In the genomic region with DNA sequence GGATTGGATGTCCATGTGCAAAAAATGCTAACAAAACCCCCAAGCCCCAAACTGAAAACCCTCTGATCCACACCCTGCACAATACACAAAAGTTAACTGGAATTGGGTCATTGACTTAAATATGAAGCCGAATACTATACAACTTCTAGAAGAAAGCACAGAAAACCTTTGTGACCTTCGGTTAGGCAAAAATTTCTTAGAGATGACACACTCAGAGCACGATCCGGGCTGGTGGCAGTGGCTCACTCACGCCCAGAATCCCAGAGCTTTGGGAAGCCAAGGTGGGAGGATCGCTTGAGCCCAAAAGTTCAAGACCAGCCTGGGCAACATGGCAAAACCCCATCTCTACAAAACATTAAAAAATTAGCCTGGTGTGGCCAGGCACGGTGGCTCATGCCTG, we compare ENCODE assay signal across 19 cellular contexts. TPM values are rescaled to one million over a fixed set of nuclear protein-coding genes. Genes with fewer than 3 reads are reported as not detected.
A peak's percentile ranks its signal among the peaks of the same experiment; 100 is the strongest.
DNase-seq lines count a peak whose midpoint lies in the region; ATAC-seq and TF ChIP-seq lines count a peak whose summit lies in the region.
"Had no signal": no experiment of that assay in that cellular context is flagged by ENCODE, and none has a peak within 500 bp of the region (broad histone marks: within the 10 kb centered on the region; RNA-seq: fewer than 3 reads in every experiment).

No MANE protein-coding gene starts in this region.

- POLR2A ChIA-PET in IMR-90 (lab: Charles Lee; ENCODE audit: unreplicated experiment), result no interaction called here

- no peaks in the 10 kb centered on the region for H3K9me3 ChIP-seq in IMR-90 (ENCODE audit: control insufficient read depth, insufficient read depth, low read length)
- no peaks in the 10 kb centered on the region for H3K9me3 ChIP-seq in osteoblast (ENCODE audit: low read depth, low read length)
- H3K9me3 ChIP-seq: BE2C, Peyer's patch had no signal

- H3K27ac Mint-ChIP-seq in brain, result no peak overlapping the region
- H3K27ac Mint-ChIP-seq: CD4-positive, alpha-beta memory T cell had no signal

- peaks cover 1% of the 10 kb centered on the region; the same call in 1 of the 2 replicates for H3K4me1 ChIP-seq in IMR-90 (ENCODE audit: control insufficient read depth, insufficient read depth, low read length)
- H3K4me1 ChIP-seq in osteoblast (ENCODE audit: insufficient read depth, low read length), result no peaks in the 10 kb centered on the region

- peak; percentile 34 for DNase-seq in EH (ENCODE audit: low read depth)
- DNase-seq in IMR-90, result peak; percentile 28
- peak; percentile 90 for DNase-seq in osteoblast (ENCODE audit: insufficient read length, low spot score, missing footprints)
- no peak for DNase-seq in SIG-M5 (lab: John Stamatoyannopoulos, UW)
- no peak for DNase-seq in DMS53 treated with DMSO at 0.1 percent for 48 hours (lab: John Stamatoyannopoulos, UW; ENCODE audit: unreplicated experiment)
- DNase-seq in pons (ENCODE audit: low spot score), result no peak
- DNase-seq: BE2C; Calu3; CD4-positive, alpha-beta memory T cell; DMS79; GDM1; MM.1S; NCI-H1092 treated with DMSO at 0.1 percent for 48 hours; NCI-H1694; NCI-H524; Peyer's patch had no signal

- CTCF ChIA-PET in IMR-90 (lab: Yijun Ruan, JAX), result interaction anchor here (0.7 kb wide), 1 partner anchor 267 kb away, joined by 8 read pairs; no protein-coding TSS in a partner anchor

- H3K27ac ChIP-seq in IMR-90 (ENCODE audit: insufficient read depth, low read length) (no peak overlapping the region), osteoblast (ENCODE audit: low read depth, low read length) (no peak overlapping the region)
- H3K27ac ChIP-seq: Peyer's patch had no signal

- no peak overlapping the region for H4K91ac ChIP-seq in IMR-90 (ENCODE audit: insufficient read depth, low read depth, low read length)

- peaks cover 29% of the 10 kb centered on the region for H3K4me1 Mint-ChIP-seq in brain

- H4K20me1 ChIP-seq in IMR-90 (ENCODE audit: insufficient read depth, low read length) (no peaks in the 10 kb centered on the region), osteoblast (ENCODE audit: insufficient read depth, low read length) (no peaks in the 10 kb centered on the region)

- no peak overlapping the region for H2AK5ac ChIP-seq in IMR-90 (ENCODE audit: low read depth, low read length)

- peaks cover 4% of the 10 kb centered on the region for H3K27me3 Mint-ChIP-seq in brain

- ATAC-seq in IMR-90 (ENCODE audit: low read depth), result no peak
- ATAC-seq: GM12878 had no signal

- in situ Hi-C loops in IMR-90 (cut with MboI; ENCODE audit: low sequenced_read_pairs), result no loop called here

- H3K4me2 ChIP-seq in IMR-90 (ENCODE audit: low read depth, low read length) (no peak overlapping the region), osteoblast (ENCODE audit: insufficient read depth, low read length) (no peak overlapping the region)

- no peak overlapping the region for H3K9ac ChIP-seq in IMR-90 (ENCODE audit: low read depth, low read length)

- no peak overlapping the region for H3K56ac ChIP-seq in IMR-90 (ENCODE audit: extremely low read depth, insufficient read depth, low read length)

- H3K4me3 Mint-ChIP-seq in brain, result peak overlapping the region in 3 of 5 experiments; percentile 82 to 89 (median 83)

- H3K36me3 ChIP-seq in IMR-90 (ENCODE audit: control insufficient read depth, insufficient read depth, low read length) (no peaks in the 10 kb centered on the region), osteoblast (ENCODE audit: insufficient read depth, low read length) (no peaks in the 10 kb centered on the region)
- H3K36me3 ChIP-seq: Peyer's patch had no signal

- no peak overlapping the region for H2BK5ac ChIP-seq in IMR-90 (ENCODE audit: low read depth, low read length, poor library complexity, severe bottlenecking)

- no peak overlapping the region for H2BK15ac ChIP-seq in IMR-90 (ENCODE audit: low read depth, low read length)

- no peaks in the 10 kb centered on the region for H3K9me1 ChIP-seq in IMR-90 (ENCODE audit: insufficient read depth, low read length)

- dilution Hi-C loops in IMR-90 (cut with HindIII; ENCODE audit: low sequenced_read_pairs, unreplicated experiment), result no loop called here

- no peak for TF ChIP-seq POLR2A in IMR-90 (IDR thresholded peaks at IDR 0.05; ENCODE audit: low read depth, low read length)

- H3K4ac ChIP-seq in IMR-90 (ENCODE audit: low read depth, low read length), result no peak overlapping the region

- no peak overlapping the region for H4K8ac ChIP-seq in IMR-90 (ENCODE audit: low read depth in 2 of 2, low read length in 2 of 2)

- peaks cover 17% of the 10 kb centered on the region for H3K27me3 ChIP-seq in IMR-90 (ENCODE audit: control insufficient read depth, insufficient read depth, low read length)
- peaks cover 22% of the 10 kb centered on the region for H3K27me3 ChIP-seq in osteoblast (ENCODE audit: insufficient read depth, low read length)
- H3K27me3 ChIP-seq: BE2C had no signal

- H3K4me3 ChIP-seq in IMR-90 (ENCODE audit: insufficient read depth, low read depth, low read length) (no peak overlapping the region), osteoblast (ENCODE audit: insufficient read depth, low read length) (no peak overlapping the region)
- H3K4me3 ChIP-seq: GM12878, Peyer's patch had no signal

- H4K5ac ChIP-seq in IMR-90 (ENCODE audit: low read depth, low read length), result no peak overlapping the region

- H3K9me3 Mint-ChIP-seq in brain, result no peaks in the 10 kb centered on the region
- H3K9me3 Mint-ChIP-seq: CD4-positive, alpha-beta memory T cell had no signal

- H2AFZ ChIP-seq in IMR-90 (replicated peaks; ENCODE audit: low read length, poor library complexity), result no peak overlapping the region
- H2AFZ ChIP-seq in osteoblast (ENCODE audit: low read length), result no peak overlapping the region

- BruUV-seq in IMR-90 (replicated peaks; lab: Mats Ljungman, UMichigan), result no TSS peak

- intact Hi-C loops in IMR-90 (cut with micrococcal nuclease), result no loop called here

- TF ChIP-seq RAD21 in IMR-90 (IDR thresholded peaks at IDR 0.05; ENCODE audit: low read length), result no peak

- H3K79me1 ChIP-seq in IMR-90 (ENCODE audit: low read depth in 1 of 2, low read length in 2 of 2), result no peaks in the 10 kb centered on the region

- no peak overlapping the region for H3K23ac ChIP-seq in IMR-90 (ENCODE audit: low read depth, low read length)

- 0 out of 2 replicates have a peak overlapping the region, but pooled peaks have one; percentile 32 for H3K14ac ChIP-seq in IMR-90 (replicated peaks; ENCODE audit: low read depth, low read length)

- no peak overlapping the region for H2BK20ac ChIP-seq in IMR-90 (ENCODE audit: low read depth, low read length)

- no peak for TF ChIP-seq CTCF in IMR-90 (conservative IDR thresholded peaks at IDR 0.05; ENCODE audit: low read depth, low read length)
- no peak for TF ChIP-seq CTCF in brain (conservative IDR thresholded peaks at IDR 0.05)
- TF ChIP-seq CTCF in osteoblast (IDR thresholded peaks at IDR 0.05; ENCODE audit: extremely low read depth, low read depth, low read length), result no peak

- no peaks in the 10 kb centered on the region for H3K79me2 ChIP-seq in osteoblast (ENCODE audit: insufficient read depth, low read length)

- H2BK120ac ChIP-seq in IMR-90 (ENCODE audit: low read depth, low read length), result no peak overlapping the region

- no peak overlapping the region for H2AK9ac ChIP-seq in IMR-90 (replicated peaks; ENCODE audit: low read depth, low read length, poor library complexity)

- H3K18ac ChIP-seq in IMR-90 (ENCODE audit: low read depth, low read length), result no peak overlapping the region

- H3K36me3 Mint-ChIP-seq in brain, result no peaks in the 10 kb centered on the region
- H3K36me3 Mint-ChIP-seq: CD4-positive, alpha-beta memory T cell had no signal

- 20% methylated on average over 2 of the region's 7 CpGs; no CpG with 5 or more reads in 1 of the 2 experiments for WGBS in IMR-90 (ENCODE audit: extremely low coverage in 2 of 2, insufficient read length in 1 of 2), 2 experiments

TF ChIP-seq in IMR-90, 13 proteins besides CTCF, POLR2A, EP300 and RAD21 (continues in another document):
- TF ChIP-seq MAZ (IDR thresholded peaks at IDR 0.05; ENCODE audit: borderline replicate concordance, low read depth, low read length) (no peak), MXI1 (IDR thresholded peaks at IDR 0.05; ENCODE audit: borderline replicate concordance, low read depth, low read length) (no peak), NFE2L2 (IDR thresholded peaks at IDR 0.05; ENCODE audit: low read depth, low read length) (no peak), RFX5 (IDR thresholded peaks at IDR 0.05; ENCODE audit: low read depth, low read length) (no peak), BHLHE40 (IDR thresholded peaks at IDR 0.05; ENCODE audit: low read depth, low read length) (no peak)

RNA-seq across cellular contexts. Expression of gene DIPK1B, which starts 1.8 kb away (rescaled TPM):
- total RNA-seq in IMR-90 (2012; rRNA removed), result 3.1 and 3.4 TPM in 2 replicates
- polyA plus RNA-seq in IMR-90 (2012; rRNA removed), result 7.1 and 8.5 TPM in 2 replicates
- 7.2 and 17.0 TPM in 2 replicates for polyA plus RNA-seq in IMR-90 (2012; cell fraction: cytosol; rRNA removed)
- polyA plus RNA-seq in IMR-90 (2012; cell fraction: nucleus; rRNA removed; ENCODE audit: low replicate concordance), result 9.5 and 25.7 TPM in 2 replicates
- 35.5 TPM for polyA plus RNA-seq in brain (ENCODE audit: insufficient read depth, low read depth, low replicate concordance)
- not detected in 2 replicates for total RNA-seq in osteoblast
- total RNA-seq: CD4-positive, alpha-beta memory T cell had no signal
- polyA plus RNA-seq: CD4-positive, alpha-beta memory T cell had no signal

RNA-seq across cellular contexts. Expression of gene AGPAT2, which starts 23.3 kb away (rescaled TPM):
- total RNA-seq in IMR-90 (2012; rRNA removed) (16.1 and 18.9 TPM in 2 replicates), osteoblast (26.5 and 30.0 TPM in 2 replicates)
- polyA plus RNA-seq in IMR-90 (2012; rRNA removed) (37.2 and 39.5 TPM in 2 replicates), brain (ENCODE audit: insufficient read depth, low read depth, low replicate concordance) (42.6 TPM)
- 22.2 and 63.1 TPM in 2 replicates for polyA plus RNA-seq in IMR-90 (2012; cell fraction: cytosol; rRNA removed)
- polyA plus RNA-seq in IMR-90 (2012; cell fraction: nucleus; rRNA removed; ENCODE audit: low replicate concordance), result 54.0 and 103 TPM in 2 replicates

RNA-seq across cellular contexts. Expression of gene LCN10, which starts 32.2 kb away (rescaled TPM):
- total RNA-seq in IMR-90 (2012; rRNA removed) (not detected in 2 replicates), osteoblast (not detected in 2 replicates)
- polyA plus RNA-seq in IMR-90 (2012; rRNA removed) (not detected in 2 replicates), brain (ENCODE audit: insufficient read depth, low read depth, low replicate concordance) (3.5 TPM)
- 0.03 TPM in 1 of 2 replicates, not detected in the other for polyA plus RNA-seq in IMR-90 (2012; cell fraction: cytosol; rRNA removed)
- not detected in 2 replicates for polyA plus RNA-seq in IMR-90 (2012; cell fraction: nucleus; rRNA removed; ENCODE audit: low replicate concordance)
- polyA plus RNA-seq: AG04450 had no signal

RNA-seq across cellular contexts. Expression of gene LCN6, which starts 37.8 kb away (rescaled TPM):
- total RNA-seq in IMR-90 (2012; rRNA removed) (not detected in 2 replicates), osteoblast (not detected in 2 replicates)
- polyA plus RNA-seq in IMR-90 (2012; rRNA removed) (not detected in 2 replicates), brain (ENCODE audit: insufficient read depth, low read depth, low replicate concordance) (not detected)
- not detected in 2 replicates for polyA plus RNA-seq in IMR-90 (2012; cell fraction: cytosol; rRNA removed)
- polyA plus RNA-seq in IMR-90 (2012; cell fraction: nucleus; rRNA removed; ENCODE audit: low replicate concordance), result not detected in 2 replicates
- total RNA-seq: Calu3; CD4-positive, alpha-beta memory T cell; GM12878 had no signal
- polyA plus RNA-seq: AG04450; CD4-positive, alpha-beta memory T cell; GM12878 had no signal

RNA-seq across cellular contexts. Expression of gene LCN8, which starts 47.5 kb away (rescaled TPM):
- not detected in 2 replicates for total RNA-seq in IMR-90 (2012; rRNA removed)
- not detected in 2 replicates for polyA plus RNA-seq in IMR-90 (2012; rRNA removed)
- not detected in 2 replicates for polyA plus RNA-seq in IMR-90 (2012; cell fraction: cytosol; rRNA removed)
- polyA plus RNA-seq in IMR-90 (2012; cell fraction: nucleus; rRNA removed; ENCODE audit: low replicate concordance), result not detected in 2 replicates
- polyA plus RNA-seq in brain (ENCODE audit: insufficient read depth, low read depth, low replicate concordance), result 0.34 TPM
- total RNA-seq in osteoblast, result not detected in 2 replicates
- total RNA-seq: Calu3; CD4-positive, alpha-beta memory T cell; GM12878; Peyer's patch had no signal
- polyA plus RNA-seq: AG04450, GM12878 had no signal

Comparison
In these comparisons a context has a peak if more than half of its experiments do, and no peak if none do; other contexts are left out.
1. DNase-seq: peak in EH (single experiment), IMR-90 (single experiment) and osteoblast (single experiment); none in SIG-M5 (single experiment), DMS53 treated with DMSO at 0.1 percent for 48 hours (single experiment) and pons (single experiment).